In the genomic region with DNA sequence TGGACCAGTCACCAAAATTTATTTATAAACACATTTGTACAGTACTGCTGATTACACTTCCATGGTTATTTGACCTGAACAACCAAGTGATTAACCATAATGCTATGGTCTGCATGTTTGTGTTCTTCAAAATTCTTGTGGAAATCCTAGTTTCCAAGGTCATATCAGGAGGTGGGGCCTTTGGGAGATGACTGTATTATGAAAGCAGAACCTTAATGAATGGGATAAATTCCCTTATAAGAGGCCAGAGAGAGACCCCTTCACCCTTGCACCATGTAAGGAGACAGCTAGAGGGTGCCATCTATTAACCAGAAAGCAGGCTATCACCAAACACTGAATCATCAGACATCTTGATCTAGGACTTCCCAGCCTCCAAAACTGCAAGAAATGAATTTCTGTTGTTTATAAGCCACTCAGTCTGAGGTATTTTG, we compare ENCODE assay signal across 8 cellular contexts. TPM values are rescaled to one million over a fixed set of nuclear protein-coding genes. Genes with fewer than 3 reads are reported as not detected.
DNase-seq lines count a peak whose midpoint lies in the region; ATAC-seq and TF ChIP-seq lines count a peak whose summit lies in the region.

No MANE protein-coding gene starts in this region.

- TF ChIP-seq CTCF in WERI-Rb-1 (IDR thresholded peaks at IDR 0.05; ENCODE audit: low read depth, low read length) (peak; percentile 62), upper lobe of left lung (IDR thresholded peaks at IDR 0.05) (peak in 2 of 6 experiments; percentile 13 to 31)

- no peak overlapping the region for H3K4me3 ChIP-seq in Jurkat, Clone E6-1 (ENCODE audit: low read length)
- H3K4me3 ChIP-seq in WERI-Rb-1 (ENCODE audit: low read depth, low read length) = no peak overlapping the region
- peak overlapping the region in 2 of 4 donors; percentile 22 to 27 for H3K4me3 ChIP-seq in upper lobe of left lung

- peaks cover 27 to 31% (median 29%) of the 10 kb centered on the region in 4 donors for H3K4me1 ChIP-seq in upper lobe of left lung

- H3K27me3 ChIP-seq in WERI-Rb-1 (ENCODE audit: insufficient read depth, low read depth, severe bottlenecking) (no peaks in the 10 kb centered on the region), upper lobe of left lung (no peaks in the 10 kb centered on the region)

- peaks cover 1% of the 10 kb centered on the region for H3K36me3 ChIP-seq in WERI-Rb-1
- H3K36me3 ChIP-seq in upper lobe of left lung = no peaks in the 10 kb centered on the region

- TF ChIP-seq EP300 in upper lobe of left lung (IDR thresholded peaks at IDR 0.05) = no peak

- H3K27ac ChIP-seq in WERI-Rb-1 (0 out of 2 replicates have a peak overlapping the region, but pooled peaks have one; percentile 14), upper lobe of left lung (peak overlapping the region; percentile 54 to 95 (median 83))

- peak; percentile 8 for DNase-seq in SKM-1 treated with dmso at 0.1 percent for 144 hours (lab: John Stamatoyannopoulos, UW; ENCODE audit: unreplicated experiment)
- DNase-seq in SKM-1 (lab: John Stamatoyannopoulos, UW; ENCODE audit: unreplicated experiment) = no peak
- peak; percentile 46 for DNase-seq in Jurkat, Clone E6-1 (ENCODE audit: low read depth, low spot score)
- peak; percentile 33 for DNase-seq in WERI-Rb-1
- DNase-seq in hepatic stellate cell (ENCODE audit: low spot score) = peak; percentile 35
- no peak for DNase-seq in upper lobe of left lung
- DNase-seq in stimulated activated CD4-positive, alpha-beta T cell treated with anti-CD3 and anti-CD28 coated beads, Interleukin-2, amount 100 ng/mL, for 24 hours = no peak
- no peak for DNase-seq in left lobe of liver (ENCODE audit: low spot score)

- ATAC-seq in upper lobe of left lung (ENCODE audit: low FRiP score in 2 of 2) = no peak
- no peak for ATAC-seq in left lobe of liver

- peaks cover 4% of the 10 kb centered on the region for H3K9me3 ChIP-seq in WERI-Rb-1 (ENCODE audit: severe bottlenecking)
- H3K9me3 ChIP-seq in upper lobe of left lung = no peaks in the 10 kb centered on the region

- TF ChIP-seq POLR2A in upper lobe of left lung (IDR thresholded peaks at IDR 0.05) = no peak

RNA-seq across cellular contexts. Expression of a gene that starts 1.9 kb away (rescaled TPM):
- 21.3 TPM for polyA plus RNA-seq in Jurkat, Clone E6-1 (2012; ENCODE audit: insufficient read depth, insufficient read length)
- total RNA-seq in upper lobe of left lung = 10 to 100 TPM; 14.4 to 67.1 (median 27.6) TPM
- total RNA-seq in left lobe of liver = 6.9 TPM

RNA-seq across cellular contexts. Expression of a gene that starts 28.3 kb away (rescaled TPM):
- 71.4 TPM for polyA plus RNA-seq in Jurkat, Clone E6-1 (2012; ENCODE audit: insufficient read depth, insufficient read length)
- total RNA-seq in upper lobe of left lung (10 to 100 TPM; 17.8 to 43.9 (median 32.7) TPM), left lobe of liver (8.3 TPM)

Comparison
In these comparisons a context has a peak if more than half of its experiments do, and no peak if none do; other contexts are left out.
1. DNase-seq: peak in SKM-1 treated with dmso at 0.1 percent for 144 hours (single experiment), Jurkat, Clone E6-1 (single experiment), WERI-Rb-1 (single experiment) and hepatic stellate cell (single experiment); none in SKM-1 (single experiment), upper lobe of left lung (0 of 2), stimulated activated CD4-positive, alpha-beta T cell treated with anti-CD3 and anti-CD28 coated beads, Interleukin-2, amount 100 ng/mL, for 24 hours (0 of 2) and left lobe of liver (single experiment).